ENCODE assay signal across 1 cellular context in the genomic region with DNA sequence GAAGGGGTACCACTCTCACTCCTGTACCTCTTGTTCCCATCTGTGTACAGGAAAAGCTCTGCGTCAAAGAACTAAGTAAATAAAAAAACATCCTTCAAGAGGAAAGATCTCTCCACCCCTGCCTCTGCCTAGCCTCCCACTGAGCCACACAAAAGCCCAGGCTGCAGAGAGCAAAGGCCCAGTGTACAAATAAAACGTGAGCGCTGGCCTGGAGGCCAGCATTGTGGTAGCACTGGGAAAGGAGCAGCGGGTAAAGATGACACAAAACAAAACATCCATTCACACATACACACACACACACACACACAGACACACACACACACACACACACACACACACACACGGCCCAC.
TF ChIP-seq lines count a peak whose summit lies in the region.

No MANE protein-coding gene starts in this region.

TF ChIP-seq in HepG2, 621 proteins besides CTCF, POLR2A, EP300 and RAD21:
- TF ChIP-seq, protein P1, sequence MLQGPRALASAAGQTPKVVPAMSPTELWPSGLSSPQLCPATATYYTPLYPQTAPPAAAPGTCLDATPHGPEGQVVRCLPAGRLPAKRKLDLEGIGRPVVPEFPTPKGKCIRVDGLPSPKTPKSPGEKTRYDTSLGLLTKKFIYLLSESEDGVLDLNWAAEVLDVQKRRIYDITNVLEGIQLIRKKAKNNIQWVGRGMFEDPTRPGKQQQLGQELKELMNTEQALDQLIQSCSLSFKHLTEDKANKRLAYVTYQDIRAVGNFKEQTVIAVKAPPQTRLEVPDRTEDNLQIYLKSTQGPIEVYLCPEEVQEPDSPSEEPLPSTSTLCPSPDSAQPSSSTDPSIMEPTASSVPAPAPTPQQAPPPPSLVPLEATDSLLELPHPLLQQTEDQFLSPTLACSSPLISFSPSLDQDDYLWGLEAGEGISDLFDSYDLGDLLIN (CRISPR knock-in tag; IDR thresholded peaks at IDR 0.05; ENCODE audit: borderline replicate concordance) = no peak
- TF ChIP-seq PREB (CRISPR knock-in tag; IDR thresholded peaks at IDR 0.05) = no peak
- TF ChIP-seq, protein P2, sequence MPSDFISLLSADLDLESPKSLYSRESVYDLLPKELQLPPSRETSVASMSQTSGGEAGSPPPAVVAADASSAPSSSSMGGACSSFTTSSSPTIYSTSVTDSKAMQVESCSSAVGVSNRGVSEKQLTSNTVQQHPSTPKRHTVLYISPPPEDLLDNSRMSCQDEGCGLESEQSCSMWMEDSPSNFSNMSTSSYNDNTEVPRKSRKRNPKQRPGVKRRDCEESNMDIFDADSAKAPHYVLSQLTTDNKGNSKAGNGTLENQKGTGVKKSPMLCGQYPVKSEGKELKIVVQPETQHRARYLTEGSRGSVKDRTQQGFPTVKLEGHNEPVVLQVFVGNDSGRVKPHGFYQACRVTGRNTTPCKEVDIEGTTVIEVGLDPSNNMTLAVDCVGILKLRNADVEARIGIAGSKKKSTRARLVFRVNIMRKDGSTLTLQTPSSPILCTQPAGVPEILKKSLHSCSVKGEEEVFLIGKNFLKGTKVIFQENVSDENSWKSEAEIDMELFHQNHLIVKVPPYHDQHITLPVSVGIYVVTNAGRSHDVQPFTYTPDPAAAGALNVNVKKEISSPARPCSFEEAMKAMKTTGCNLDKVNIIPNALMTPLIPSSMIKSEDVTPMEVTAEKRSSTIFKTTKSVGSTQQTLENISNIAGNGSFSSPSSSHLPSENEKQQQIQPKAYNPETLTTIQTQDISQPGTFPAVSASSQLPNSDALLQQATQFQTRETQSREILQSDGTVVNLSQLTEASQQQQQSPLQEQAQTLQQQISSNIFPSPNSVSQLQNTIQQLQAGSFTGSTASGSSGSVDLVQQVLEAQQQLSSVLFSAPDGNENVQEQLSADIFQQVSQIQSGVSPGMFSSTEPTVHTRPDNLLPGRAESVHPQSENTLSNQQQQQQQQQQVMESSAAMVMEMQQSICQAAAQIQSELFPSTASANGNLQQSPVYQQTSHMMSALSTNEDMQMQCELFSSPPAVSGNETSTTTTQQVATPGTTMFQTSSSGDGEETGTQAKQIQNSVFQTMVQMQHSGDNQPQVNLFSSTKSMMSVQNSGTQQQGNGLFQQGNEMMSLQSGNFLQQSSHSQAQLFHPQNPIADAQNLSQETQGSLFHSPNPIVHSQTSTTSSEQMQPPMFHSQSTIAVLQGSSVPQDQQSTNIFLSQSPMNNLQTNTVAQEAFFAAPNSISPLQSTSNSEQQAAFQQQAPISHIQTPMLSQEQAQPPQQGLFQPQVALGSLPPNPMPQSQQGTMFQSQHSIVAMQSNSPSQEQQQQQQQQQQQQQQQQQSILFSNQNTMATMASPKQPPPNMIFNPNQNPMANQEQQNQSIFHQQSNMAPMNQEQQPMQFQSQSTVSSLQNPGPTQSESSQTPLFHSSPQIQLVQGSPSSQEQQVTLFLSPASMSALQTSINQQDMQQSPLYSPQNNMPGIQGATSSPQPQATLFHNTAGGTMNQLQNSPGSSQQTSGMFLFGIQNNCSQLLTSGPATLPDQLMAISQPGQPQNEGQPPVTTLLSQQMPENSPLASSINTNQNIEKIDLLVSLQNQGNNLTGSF (CRISPR knock-in tag; IDR thresholded peaks at IDR 0.05) = no peak
- TF ChIP-seq FOXA1 (IDR thresholded peaks at IDR 0.05) = no peak
- TF ChIP-seq FOXA1 (CRISPR knock-in tag; IDR thresholded peaks at IDR 0.05) = no peak
- TF ChIP-seq HBP1 (CRISPR knock-in tag; IDR thresholded peaks at IDR 0.05; ENCODE audit: low read depth) = no peak
- TF ChIP-seq XRCC5 (optimal IDR thresholded peaks at IDR 0.05; ENCODE audit: low read length) = no peak
TF ChIP-seq in HepG2: peak in this region for 0.
